ENCODE assay signal across 19 cellular contexts in genomic region chr4:8264106-8264505, GRCh38. TPM values are rescaled to one million over a fixed set of nuclear protein-coding genes. Genes with fewer than 3 reads are reported as not detected.
DNase-seq lines count a peak whose midpoint lies in the region; ATAC-seq and TF ChIP-seq lines count a peak whose summit lies in the region.
"Had no signal": no experiment of that assay in that cellular context is flagged by ENCODE, and none has a peak within 500 bp of the region (broad histone marks: within the 10 kb centered on the region; RNA-seq: fewer than 3 reads in every experiment).

No MANE protein-coding gene starts in this region.

- peak; percentile 40 for TF ChIP-seq EP300 in neural cell (conservative IDR thresholded peaks at IDR 0.05; ENCODE audit: poor library complexity, severe bottlenecking)

- H3K4me2 ChIP-seq in neural cell (ENCODE audit: low read length): no peak overlapping the region

- H3K9me3 ChIP-seq in right cardiac atrium (ENCODE audit: control insufficient read depth, low read length) (no peaks in the 10 kb centered on the region), neural cell (ENCODE audit: low read length) (no peaks in the 10 kb centered on the region)
- H3K9me3 ChIP-seq: HAP-1 had no signal

- no peaks in the 10 kb centered on the region for H4K20me1 ChIP-seq in neural cell (ENCODE audit: insufficient read depth)

- no peaks in the 10 kb centered on the region for H3K79me2 ChIP-seq in neural cell (replicated peaks; ENCODE audit: insufficient read depth, low read length)

- no peaks in the 10 kb centered on the region for H3F3A ChIP-seq in neural cell (ENCODE audit: insufficient read depth, low read length, poor library complexity, severe bottlenecking)

- TF ChIP-seq RAD21 in neural cell (conservative IDR thresholded peaks at IDR 0.05): no peak

- 82% methylated on average over 14 of the region's 14 CpGs for WGBS in right cardiac atrium

- TF ChIP-seq CTCF in neural cell (IDR thresholded peaks at IDR 0.05; ENCODE audit: poor library complexity, severe bottlenecking): no peak

- no peaks in the 10 kb centered on the region for H3K9me2 ChIP-seq in neural cell (ENCODE audit: insufficient read depth, low read length)

- H3K4me3 ChIP-seq in right cardiac atrium (ENCODE audit: low read length) (no peak overlapping the region), neural cell (ENCODE audit: low read length) (peak overlapping the region; percentile 30)
- H3K4me3 ChIP-seq: HAP-1 had no signal

- H3K4me1 ChIP-seq in right cardiac atrium (ENCODE audit: control insufficient read depth, insufficient read depth, low read length): peaks cover 3% of the 10 kb centered on the region
- H3K4me1 ChIP-seq: HAP-1 had no signal

- H3K9ac ChIP-seq in neural cell (ENCODE audit: low read length): no peak overlapping the region

- no peak overlapping the region for H2AFZ ChIP-seq in neural cell (ENCODE audit: low read depth, low read length)

- ATAC-seq in right cardiac atrium (no peak), Right ventricle myocardium superior (ENCODE audit: poor library complexity) (no peak)
- ATAC-seq: HepG2 had no signal

- no peaks in the 10 kb centered on the region for H3K36me3 ChIP-seq in neural cell (ENCODE audit: insufficient read depth, low read length)
- H3K36me3 ChIP-seq: HAP-1 had no signal

- no peak overlapping the region for H3K27ac ChIP-seq in right cardiac atrium (ENCODE audit: low read length)
- H3K27ac ChIP-seq in neural cell (ENCODE audit: low read length): no peak overlapping the region
- H3K27ac ChIP-seq: C4-2B had no signal

- peak in 2 of 3 donors; percentile 39 to 58 for DNase-seq in right cardiac atrium
- no peak for DNase-seq in Right ventricle myocardium superior
- DNase-seq in NCI-H69 (lab: John Stamatoyannopoulos, UW): peak; percentile 45
- no peak for DNase-seq in germinal center (ENCODE audit: low spot score)
- DNase-seq in hypothalamus (lab: John Stamatoyannopoulos, UW): no peak
- DNase-seq in NK-92 treated with Interleukin-12 subunit alpha and Interleukin-12 subunit beta, amount 100 ng/mL, for 24 hours (lab: John Stamatoyannopoulos, UW): no peak
- DNase-seq: ACHN; CD4-positive, alpha-beta memory T cell; COR-L47; DMS153; DMS79 treated with DMSO at 0.1 percent for 48 hours; EL; GOT3; HFFc6 had no signal

- H3K27me3 ChIP-seq in right cardiac atrium (ENCODE audit: control insufficient read depth, insufficient read depth) (no peaks in the 10 kb centered on the region), neural cell (ENCODE audit: insufficient read depth, low read depth, low read length) (peaks cover 12% of the 10 kb centered on the region)

- intact Hi-C loops in right cardiac atrium (cut with DNase I) (no loop called here), Right ventricle myocardium superior (cut with DNase I) (no loop called here)

TF ChIP-seq in neural cell, 6 proteins besides CTCF, POLR2A, EP300 and RAD21:
- peak; percentile 63 for TF ChIP-seq POLR2AphosphoS5 (IDR thresholded peaks at IDR 0.05)
- no peak for TF ChIP-seq TAF1 (IDR thresholded peaks at IDR 0.05; ENCODE audit: low read depth)

RNA-seq across cellular contexts. Expression of gene HTRA3, which starts 5.4 kb away (rescaled TPM):
- total RNA-seq in right cardiac atrium (100 to 1,000 TPM in 2 of 4 donors, 10 to 100 TPM in 2; 52.8 to 133 (median 96.0) TPM), Right ventricle myocardium superior (123 TPM)
- polyA plus RNA-seq in right cardiac atrium (80.6 TPM), neural cell (not detected in 2 replicates)
- polyA minus RNA-seq in neural cell: not detected in 2 replicates
- total RNA-seq: A172; CD4-positive, alpha-beta memory T cell; HepG2 had no signal
- polyA plus RNA-seq: CD4-positive, alpha-beta memory T cell had no signal

Comparison
In these comparisons a context has a peak if more than half of its experiments do, and no peak if none do; other contexts are left out.
1. DNase-seq: peak in right cardiac atrium (2 of 3) and NCI-H69 (single experiment); none in Right ventricle myocardium superior (single experiment), germinal center (single experiment), hypothalamus (0 of 51) and NK-92 treated with Interleukin-12 subunit alpha and Interleukin-12 subunit beta, amount 100 ng/mL, for 24 hours (single experiment).